1 cellular context compared by ENCODE assay signal in the genomic region with DNA sequence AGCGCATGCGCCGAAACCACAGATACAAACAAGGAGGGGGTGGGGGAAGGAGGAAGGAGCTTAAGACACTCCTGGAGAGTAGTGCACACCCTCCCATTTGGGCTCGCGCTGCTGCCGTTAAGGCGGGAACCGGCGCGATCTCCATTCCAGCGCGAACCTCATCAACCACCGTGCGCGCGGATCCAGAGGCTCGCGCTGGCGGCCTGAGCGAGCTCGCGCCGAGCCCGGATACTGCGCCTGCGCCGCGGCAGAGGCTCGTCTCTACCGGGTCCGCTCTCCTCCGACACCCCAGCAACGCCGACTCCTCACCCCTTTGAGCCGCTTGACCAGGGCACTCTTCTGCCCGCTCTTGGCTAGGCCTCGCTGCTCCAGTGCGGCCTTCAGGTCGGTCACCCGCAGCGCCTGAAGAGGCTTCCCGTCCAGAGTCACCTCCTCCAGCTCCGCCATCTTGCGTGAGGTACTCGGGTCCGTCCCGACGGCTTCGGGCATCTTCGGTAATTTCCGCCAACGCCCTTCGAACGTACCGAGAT.
TF ChIP-seq lines count a peak whose summit lies in the region.

A gene with protein sequence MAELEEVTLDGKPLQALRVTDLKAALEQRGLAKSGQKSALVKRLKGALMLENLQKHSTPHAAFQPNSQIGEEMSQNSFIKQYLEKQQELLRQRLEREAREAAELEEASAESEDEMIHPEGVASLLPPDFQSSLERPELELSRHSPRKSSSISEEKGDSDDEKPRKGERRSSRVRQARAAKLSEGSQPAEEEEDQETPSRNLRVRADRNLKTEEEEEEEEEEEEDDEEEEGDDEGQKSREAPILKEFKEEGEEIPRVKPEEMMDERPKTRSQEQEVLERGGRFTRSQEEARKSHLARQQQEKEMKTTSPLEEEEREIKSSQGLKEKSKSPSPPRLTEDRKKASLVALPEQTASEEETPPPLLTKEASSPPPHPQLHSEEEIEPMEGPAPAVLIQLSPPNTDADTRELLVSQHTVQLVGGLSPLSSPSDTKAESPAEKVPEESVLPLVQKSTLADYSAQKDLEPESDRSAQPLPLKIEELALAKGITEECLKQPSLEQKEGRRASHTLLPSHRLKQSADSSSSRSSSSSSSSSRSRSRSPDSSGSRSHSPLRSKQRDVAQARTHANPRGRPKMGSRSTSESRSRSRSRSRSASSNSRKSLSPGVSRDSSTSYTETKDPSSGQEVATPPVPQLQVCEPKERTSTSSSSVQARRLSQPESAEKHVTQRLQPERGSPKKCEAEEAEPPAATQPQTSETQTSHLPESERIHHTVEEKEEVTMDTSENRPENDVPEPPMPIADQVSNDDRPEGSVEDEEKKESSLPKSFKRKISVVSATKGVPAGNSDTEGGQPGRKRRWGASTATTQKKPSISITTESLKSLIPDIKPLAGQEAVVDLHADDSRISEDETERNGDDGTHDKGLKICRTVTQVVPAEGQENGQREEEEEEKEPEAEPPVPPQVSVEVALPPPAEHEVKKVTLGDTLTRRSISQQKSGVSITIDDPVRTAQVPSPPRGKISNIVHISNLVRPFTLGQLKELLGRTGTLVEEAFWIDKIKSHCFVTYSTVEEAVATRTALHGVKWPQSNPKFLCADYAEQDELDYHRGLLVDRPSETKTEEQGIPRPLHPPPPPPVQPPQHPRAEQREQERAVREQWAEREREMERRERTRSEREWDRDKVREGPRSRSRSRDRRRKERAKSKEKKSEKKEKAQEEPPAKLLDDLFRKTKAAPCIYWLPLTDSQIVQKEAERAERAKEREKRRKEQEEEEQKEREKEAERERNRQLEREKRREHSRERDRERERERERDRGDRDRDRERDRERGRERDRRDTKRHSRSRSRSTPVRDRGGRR (minus strand): TSS at position 471 of the 530 bp plus-strand sequence. CDS start 24 bp downstream, at position 447.

TF ChIP-seq in HEK293, 187 proteins besides CTCF, POLR2A, EP300 and RAD21 (continued from another document):
- TF ChIP-seq, protein P1, sequence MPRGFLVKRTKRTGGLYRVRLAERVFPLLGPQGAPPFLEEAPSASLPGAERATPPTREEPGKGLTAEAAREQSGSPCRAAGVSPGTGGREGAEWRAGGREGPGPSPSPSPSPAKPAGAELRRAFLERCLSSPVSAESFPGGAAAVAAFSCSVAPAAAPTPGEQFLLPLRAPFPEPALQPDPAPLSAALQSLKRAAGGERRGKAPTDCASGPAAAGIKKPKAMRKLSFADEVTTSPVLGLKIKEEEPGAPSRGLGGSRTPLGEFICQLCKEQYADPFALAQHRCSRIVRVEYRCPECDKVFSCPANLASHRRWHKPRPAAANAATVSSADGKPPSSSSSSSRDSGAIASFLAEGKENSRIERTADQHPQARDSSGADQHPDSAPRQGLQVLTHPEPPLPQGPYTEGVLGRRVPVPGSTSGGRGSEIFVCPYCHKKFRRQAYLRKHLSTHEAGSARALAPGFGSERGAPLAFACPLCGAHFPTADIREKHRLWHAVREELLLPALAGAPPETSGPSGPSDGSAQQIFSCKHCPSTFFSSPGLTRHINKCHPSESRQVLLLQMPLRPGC (tag by site-specific recombination; IDR thresholded peaks at IDR 0.05), result peak; percentile 59; the same call in 1 of the 2 replicates
- TF ChIP-seq ZNF169 (tag by site-specific recombination; IDR thresholded peaks at IDR 0.05) (no peak), ZNF501 (tag by site-specific recombination; IDR thresholded peaks at IDR 0.05) (no peak), ZNF610 (tag by site-specific recombination; IDR thresholded peaks at IDR 0.05; ENCODE audit: borderline replicate concordance) (peak; percentile 60; the same call in 1 of the 2 replicates), SP7 (tag by site-specific recombination; IDR thresholded peaks at IDR 0.05) (peak; percentile 66), ZXDB (tag by site-specific recombination; IDR thresholded peaks at IDR 0.05) (peak; percentile 74), KLF10 (tag by site-specific recombination; IDR thresholded peaks at IDR 0.05) (peak; percentile 52; the same call in 1 of the 2 replicates), ZNF623 (tag by site-specific recombination; IDR thresholded peaks at IDR 0.05) (no peak), IKZF3 (tag by site-specific recombination; IDR thresholded peaks at IDR 0.05) (no peak), TCF7L2 (IDR thresholded peaks at IDR 0.05; ENCODE audit: borderline replicate concordance, low read depth, low read length) (no peak), SP2 (tag by site-specific recombination; IDR thresholded peaks at IDR 0.05) (peak; percentile 35)
- TF ChIP-seq, protein P2, sequence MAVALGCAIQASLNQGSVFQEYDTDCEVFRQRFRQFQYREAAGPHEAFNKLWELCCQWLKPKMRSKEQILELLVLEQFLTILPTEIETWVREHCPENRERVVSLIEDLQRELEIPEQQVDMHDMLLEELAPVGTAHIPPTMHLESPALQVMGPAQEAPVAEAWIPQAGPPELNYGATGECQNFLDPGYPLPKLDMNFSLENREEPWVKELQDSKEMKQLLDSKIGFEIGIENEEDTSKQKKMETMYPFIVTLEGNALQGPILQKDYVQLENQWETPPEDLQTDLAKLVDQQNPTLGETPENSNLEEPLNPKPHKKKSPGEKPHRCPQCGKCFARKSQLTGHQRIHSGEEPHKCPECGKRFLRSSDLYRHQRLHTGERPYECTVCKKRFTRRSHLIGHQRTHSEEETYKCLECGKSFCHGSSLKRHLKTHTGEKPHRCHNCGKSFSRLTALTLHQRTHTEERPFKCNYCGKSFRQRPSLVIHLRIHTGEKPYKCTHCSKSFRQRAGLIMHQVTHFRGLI (tag by site-specific recombination; IDR thresholded peaks at IDR 0.05), result peak; percentile 9; the same call in 1 of the 2 replicates
- TF ChIP-seq, protein P3, sequence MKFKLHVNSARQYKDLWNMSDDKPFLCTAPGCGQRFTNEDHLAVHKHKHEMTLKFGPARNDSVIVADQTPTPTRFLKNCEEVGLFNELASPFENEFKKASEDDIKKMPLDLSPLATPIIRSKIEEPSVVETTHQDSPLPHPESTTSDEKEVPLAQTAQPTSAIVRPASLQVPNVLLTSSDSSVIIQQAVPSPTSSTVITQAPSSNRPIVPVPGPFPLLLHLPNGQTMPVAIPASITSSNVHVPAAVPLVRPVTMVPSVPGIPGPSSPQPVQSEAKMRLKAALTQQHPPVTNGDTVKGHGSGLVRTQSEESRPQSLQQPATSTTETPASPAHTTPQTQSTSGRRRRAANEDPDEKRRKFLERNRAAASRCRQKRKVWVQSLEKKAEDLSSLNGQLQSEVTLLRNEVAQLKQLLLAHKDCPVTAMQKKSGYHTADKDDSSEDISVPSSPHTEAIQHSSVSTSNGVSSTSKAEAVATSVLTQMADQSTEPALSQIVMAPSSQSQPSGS (tag by site-specific recombination; IDR thresholded peaks at IDR 0.05; ENCODE audit: low read depth), result no peak
- TF ChIP-seq, protein P4, sequence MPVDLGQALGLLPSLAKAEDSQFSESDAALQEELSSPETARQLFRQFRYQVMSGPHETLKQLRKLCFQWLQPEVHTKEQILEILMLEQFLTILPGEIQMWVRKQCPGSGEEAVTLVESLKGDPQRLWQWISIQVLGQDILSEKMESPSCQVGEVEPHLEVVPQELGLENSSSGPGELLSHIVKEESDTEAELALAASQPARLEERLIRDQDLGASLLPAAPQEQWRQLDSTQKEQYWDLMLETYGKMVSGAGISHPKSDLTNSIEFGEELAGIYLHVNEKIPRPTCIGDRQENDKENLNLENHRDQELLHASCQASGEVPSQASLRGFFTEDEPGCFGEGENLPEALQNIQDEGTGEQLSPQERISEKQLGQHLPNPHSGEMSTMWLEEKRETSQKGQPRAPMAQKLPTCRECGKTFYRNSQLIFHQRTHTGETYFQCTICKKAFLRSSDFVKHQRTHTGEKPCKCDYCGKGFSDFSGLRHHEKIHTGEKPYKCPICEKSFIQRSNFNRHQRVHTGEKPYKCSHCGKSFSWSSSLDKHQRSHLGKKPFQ (tag by site-specific recombination; IDR thresholded peaks at IDR 0.05), result 0 out of 2 replicates have a peak, but pooled peaks have one; percentile 5
